In the genomic region with DNA sequence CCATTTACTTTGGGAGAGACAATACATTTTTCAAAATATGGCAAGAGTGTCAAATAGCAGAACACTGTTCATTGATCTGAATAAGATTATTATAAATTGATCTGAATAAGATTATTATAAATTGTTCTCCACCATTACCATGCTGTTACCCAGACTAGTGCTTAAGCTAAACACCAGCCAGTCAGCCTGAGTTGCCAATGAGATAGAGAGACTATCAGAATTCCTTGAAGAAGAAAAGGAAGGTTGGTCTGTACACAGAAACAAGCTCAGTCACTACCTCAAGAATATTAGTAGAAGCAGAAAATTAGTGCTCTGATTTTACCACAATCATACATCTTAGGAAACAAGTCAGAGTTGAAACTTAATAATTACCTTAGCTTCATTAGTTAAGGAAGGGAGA, we compare ENCODE assay signal across 1 cellular context.
TF ChIP-seq lines count a peak whose summit lies in the region.

No MANE protein-coding gene starts in this region.

TF ChIP-seq in endothelial cell of umbilical vein, 7 proteins besides CTCF, POLR2A, EP300 and RAD21:
- TF ChIP-seq FOS (IDR thresholded peaks at IDR 0.05; ENCODE audit: borderline replicate concordance, insufficient read depth, low read length) = no peak
- TF ChIP-seq JUN (IDR thresholded peaks at IDR 0.05; ENCODE audit: borderline replicate concordance, insufficient read depth, insufficient read length, low read depth) = no peak
- TF ChIP-seq EZH2 (IDR thresholded peaks at IDR 0.05; ENCODE audit: borderline replicate concordance, low read depth, low read length, severe bottlenecking) = no peak
- no peak for TF ChIP-seq GATA2 (IDR thresholded peaks at IDR 0.05; ENCODE audit: insufficient read depth, insufficient read length, low read depth, low read length)
- no peak for TF ChIP-seq POLR2AphosphoS5 (IDR thresholded peaks at IDR 0.05; ENCODE audit: insufficient read depth, low read depth, low read length)
- TF ChIP-seq MYC (IDR thresholded peaks at IDR 0.05; ENCODE audit: low read depth, low read length) = no peak
- TF ChIP-seq, protein P1, sequence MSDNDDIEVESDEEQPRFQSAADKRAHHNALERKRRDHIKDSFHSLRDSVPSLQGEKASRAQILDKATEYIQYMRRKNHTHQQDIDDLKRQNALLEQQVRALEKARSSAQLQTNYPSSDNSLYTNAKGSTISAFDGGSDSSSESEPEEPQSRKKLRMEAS (IDR thresholded peaks at IDR 0.05; ENCODE audit: insufficient read depth, insufficient read length) = no peak
